Comparison of ENCODE assay signal across 7 cellular contexts in genomic region chr1:77741316-77741715, GRCh38.
"Had no signal": no experiment of that assay in that cellular context is flagged by ENCODE, and none has a peak within 500 bp of the region (broad histone marks: within the 10 kb centered on the region; RNA-seq: fewer than 3 reads in every experiment).

No MANE protein-coding gene starts in this region.

- ATAC-seq: HCT116 had no signal

- H2AFZ ChIP-seq: GM23248 had no signal

- H3K9me3 ChIP-seq: HAP-1 had no signal

- H3K4me1 ChIP-seq: HAP-1 had no signal

- FAIRE-seq: HTR-8/SVneo had no signal

- H3K27ac ChIP-seq: GM23248 had no signal

- H3K9ac ChIP-seq: GM23248 had no signal

- H3K4me3 ChIP-seq: GM23248, HAP-1 had no signal

- DNase-seq: GM23248, GOT3, H7, KBM-7 had no signal
